In the genomic region with DNA sequence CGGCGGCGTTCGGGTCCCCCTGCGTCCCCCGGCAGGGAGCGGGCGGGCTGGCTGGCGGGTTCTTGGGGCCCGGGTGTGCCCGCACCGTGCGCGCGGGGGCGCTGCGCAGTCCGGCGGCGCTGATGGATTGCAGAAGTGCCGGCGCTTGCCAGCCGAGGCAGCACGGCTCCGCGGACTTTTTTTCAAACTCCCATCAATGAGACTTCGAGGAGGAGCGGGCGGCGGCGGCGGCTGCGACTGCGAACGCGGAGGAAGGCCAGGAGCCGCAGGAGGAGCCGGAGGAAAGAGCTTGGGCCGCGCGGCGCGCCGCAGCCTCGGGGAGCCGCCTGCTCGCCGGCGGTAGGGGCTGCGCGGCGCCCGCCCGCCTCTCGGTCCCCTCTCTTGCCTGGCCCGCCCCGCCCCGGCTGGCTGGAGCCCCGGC, we compare ENCODE assay signal across 1 cellular context.
A peak's percentile ranks its signal among the peaks of the same experiment; 100 is the strongest.
TF ChIP-seq lines count a peak whose summit lies in the region.

Gene GLI2, plus strand, starts transcription at position 119 of the 421 bp plus-strand sequence. CDS start 61,453 bp downstream, outside the sequence.

TF ChIP-seq in H1, 55 proteins besides CTCF, POLR2A, EP300 and RAD21 (continued from another document):
- peak; percentile 42; the same call in 1 of the 2 replicates for TF ChIP-seq MAX (IDR thresholded peaks at IDR 0.05)
- 0 out of 2 replicates have a peak, but pooled peaks have one; percentile 51 for TF ChIP-seq YY1 (IDR thresholded peaks at IDR 0.05; ENCODE audit: low read depth, low read length)
- no peak for TF ChIP-seq JUND (IDR thresholded peaks at IDR 0.05; ENCODE audit: low read length)
- TF ChIP-seq NANOG (IDR thresholded peaks at IDR 0.05; ENCODE audit: insufficient read depth, low read depth, low read length, poor library complexity, severe bottlenecking): no peak
- TF ChIP-seq POLR2AphosphoS5 (IDR thresholded peaks at IDR 0.05; ENCODE audit: low read depth, low read length): no peak
- peak; percentile 25; the same call in 1 of the 2 replicates for TF ChIP-seq PHF8 (conservative IDR thresholded peaks at IDR 0.05; ENCODE audit: low read depth, low read length)
- no peak for TF ChIP-seq SAP30 (IDR thresholded peaks at IDR 0.05; ENCODE audit: insufficient read depth, insufficient replicate concordance, low read length)
- TF ChIP-seq CTBP2 (IDR thresholded peaks at IDR 0.05; ENCODE audit: borderline replicate concordance, insufficient read depth, insufficient read length, low read length): no peak
- no peak for TF ChIP-seq HDAC2 (IDR thresholded peaks at IDR 0.05; ENCODE audit: borderline replicate concordance in 1 of 2, low read depth in 2 of 2, low read length in 2 of 2)
- TF ChIP-seq, protein P1, sequence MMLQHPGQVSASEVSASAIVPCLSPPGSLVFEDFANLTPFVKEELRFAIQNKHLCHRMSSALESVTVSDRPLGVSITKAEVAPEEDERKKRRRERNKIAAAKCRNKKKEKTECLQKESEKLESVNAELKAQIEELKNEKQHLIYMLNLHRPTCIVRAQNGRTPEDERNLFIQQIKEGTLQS (IDR thresholded peaks at IDR 0.05; ENCODE audit: insufficient read depth, low read depth, low read length): no peak
- TF ChIP-seq KDM1A (IDR thresholded peaks at IDR 0.05; ENCODE audit: borderline replicate concordance, low read length): no peak
- TF ChIP-seq TAF1 (IDR thresholded peaks at IDR 0.05; ENCODE audit: low read depth, low read length): peak; percentile 60
- TF ChIP-seq CBX5 (IDR thresholded peaks at IDR 0.05; ENCODE audit: low read depth, low read length): no peak
- no peak for TF ChIP-seq GTF2F1 (IDR thresholded peaks at IDR 0.05; ENCODE audit: borderline replicate concordance, low read depth, low read length)
- TF ChIP-seq CHD2 (IDR thresholded peaks at IDR 0.05; ENCODE audit: low read length): no peak
- no peak for TF ChIP-seq FOSL1 (IDR thresholded peaks at IDR 0.05; ENCODE audit: insufficient read depth, low read depth, low read length)
